In genomic region chr5:90142531-90142930, GRCh38 we compare ENCODE assay signal across 24 cellular contexts.
"Had no signal": no experiment of that assay in that cellular context is flagged by ENCODE, and none has a peak within 500 bp of the region (broad histone marks: within the 10 kb centered on the region; RNA-seq: fewer than 3 reads in every experiment).

No MANE protein-coding gene starts in this region.

- H3K36me3 Mint-ChIP-seq: activated naive CD4-positive, alpha-beta T cell treated with anti-CD3 and anti-CD28 coated beads, Interleukin-2, amount 10 ng/mL, durations not matched to agents 7 days and 5 days; activated naive CD8-positive, alpha-beta T cell treated with anti-CD3 and anti-CD28 coated beads, Interleukin-2, amount 10 ng/mL, durations not matched to agents 7 days and 5 days; brain; type B pancreatic cell had no signal

- DNase-seq: activated CD4-positive, alpha-beta T cell treated with anti-CD3 and anti-CD28 coated beads for 4 hours; activated CD4-positive, alpha-beta T cell treated with anti-CD3 and anti-CD28 coated beads, Interleukin-2, amount 50 U/mL, for 4 hours; activated CD8-positive, alpha-beta memory T cell treated with anti-CD3 and anti-CD28 coated beads for 24 hours; activated effector memory CD4-positive, alpha-beta T cell treated with anti-CD3 and anti-CD28 coated beads, Interleukin-2, amount 50 U/mL, for 16 hours; activated naive CD4-positive, alpha-beta T cell treated with anti-CD3 and anti-CD28 coated beads, Interleukin-2, amount 10 ng/mL, durations not matched to agents 7 days and 5 days; activated naive CD8-positive, alpha-beta T cell treated with anti-CD3 and anti-CD28 coated beads, Interleukin-2, amount 10 ng/mL, durations not matched to agents 7 days and 5 days; dorsolateral prefrontal cortex; effector memory CD4-positive, alpha-beta T cell; gastrocnemius medialis; glutamatergic neuron; islet precursor cell; left ventricle myocardium inferior; mucosa of descending colon; posterior cingulate gyrus; right cardiac atrium; spleen; stimulated activated naive CD8-positive, alpha-beta T cell treated with anti-CD3 and anti-CD28 coated beads, Interleukin-15, amount 100 ng/mL, for 72 hours; substantia nigra; uterus had no signal

- H3K4me3 Mint-ChIP-seq: activated naive CD4-positive, alpha-beta T cell treated with anti-CD3 and anti-CD28 coated beads, Interleukin-2, amount 10 ng/mL, durations not matched to agents 7 days and 5 days; activated naive CD8-positive, alpha-beta T cell treated with anti-CD3 and anti-CD28 coated beads, Interleukin-2, amount 10 ng/mL, durations not matched to agents 7 days and 5 days; activated T-helper 1 cell treated with anti-CD3 and anti-CD28 coated beads, Interleukin-12 subunit alpha, Interleukin-12 subunit beta, Interleukin-2, Interleukin-4 antibody, amounts not matched to agents 30 ng/mL and 10 ng/mL and 1 ng/mL, durations not matched to agents 14 hours and 24 hours and 36 hours; brain; nephron; stimulated activated naive CD8-positive, alpha-beta T cell treated with anti-CD3 and anti-CD28 coated beads, Interleukin-15, amount 100 ng/mL, for 72 hours; type B pancreatic cell; WTC11 had no signal

- H3K27me3 Mint-ChIP-seq: activated naive CD4-positive, alpha-beta T cell treated with anti-CD3 and anti-CD28 coated beads, Interleukin-2, amount 10 ng/mL, durations not matched to agents 7 days and 5 days; stimulated activated naive CD8-positive, alpha-beta T cell treated with anti-CD3 and anti-CD28 coated beads, Interleukin-15, amount 100 ng/mL, for 72 hours; type B pancreatic cell had no signal

- ATAC-seq: gastrocnemius medialis; mucosa of descending colon; right cardiac atrium; stimulated activated naive CD8-positive, alpha-beta T cell treated with anti-CD3 and anti-CD28 coated beads, Interleukin-15, amount 100 ng/mL, for 72 hours; WTC11 had no signal

- H3K4me1 Mint-ChIP-seq: activated naive CD4-positive, alpha-beta T cell treated with anti-CD3 and anti-CD28 coated beads, Interleukin-2, amount 10 ng/mL, durations not matched to agents 7 days and 5 days; activated naive CD8-positive, alpha-beta T cell treated with anti-CD3 and anti-CD28 coated beads, Interleukin-2, amount 10 ng/mL, durations not matched to agents 7 days and 5 days; brain; nephron; stimulated activated naive CD8-positive, alpha-beta T cell treated with anti-CD3 and anti-CD28 coated beads, Interleukin-15, amount 100 ng/mL, for 72 hours had no signal

- H3K27ac Mint-ChIP-seq: activated naive CD4-positive, alpha-beta T cell treated with anti-CD3 and anti-CD28 coated beads, Interleukin-2, amount 10 ng/mL, durations not matched to agents 7 days and 5 days; activated naive CD8-positive, alpha-beta T cell treated with anti-CD3 and anti-CD28 coated beads, Interleukin-2, amount 10 ng/mL, durations not matched to agents 7 days and 5 days; activated T-helper 1 cell treated with anti-CD3 and anti-CD28 coated beads, Interleukin-12 subunit alpha, Interleukin-12 subunit beta, Interleukin-2, Interleukin-4 antibody, amounts not matched to agents 30 ng/mL and 10 ng/mL and 1 ng/mL, durations not matched to agents 14 hours and 24 hours and 36 hours; brain; nephron; stimulated activated naive CD8-positive, alpha-beta T cell treated with anti-CD3 and anti-CD28 coated beads, Interleukin-15, amount 100 ng/mL, for 72 hours; type B pancreatic cell; WTC11 had no signal

- H3K9me3 Mint-ChIP-seq: activated naive CD4-positive, alpha-beta T cell treated with anti-CD3 and anti-CD28 coated beads, Interleukin-2, amount 10 ng/mL, durations not matched to agents 7 days and 5 days; activated naive CD8-positive, alpha-beta T cell treated with anti-CD3 and anti-CD28 coated beads, Interleukin-2, amount 10 ng/mL, durations not matched to agents 7 days and 5 days; stimulated activated naive CD8-positive, alpha-beta T cell treated with anti-CD3 and anti-CD28 coated beads, Interleukin-15, amount 100 ng/mL, for 72 hours; type B pancreatic cell had no signal
